ENCODE assay signal across 12 cellular contexts in the genomic region with DNA sequence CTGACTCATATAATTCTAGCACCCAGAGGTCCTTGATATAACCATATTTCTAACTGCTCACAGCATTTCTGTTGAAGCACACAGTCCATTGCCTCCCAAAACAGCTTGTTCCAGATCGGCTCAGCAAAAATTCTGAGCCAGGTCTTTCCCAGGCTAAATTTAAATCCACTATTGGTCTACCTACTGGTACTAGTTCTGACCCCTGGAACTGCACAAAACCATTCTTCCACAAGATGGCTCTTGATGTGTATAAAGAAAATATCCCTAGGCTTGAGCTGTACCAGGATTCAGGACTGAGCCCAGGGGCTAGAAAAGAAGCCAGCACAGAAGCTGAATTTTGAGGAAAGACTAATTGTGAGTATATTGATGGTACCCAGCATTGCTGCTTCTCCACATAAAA.
DNase-seq lines count a peak whose midpoint lies in the region; ATAC-seq and TF ChIP-seq lines count a peak whose summit lies in the region.
"Had no signal": no experiment of that assay in that cellular context is flagged by ENCODE, and none has a peak within 500 bp of the region (broad histone marks: within the 10 kb centered on the region; RNA-seq: fewer than 3 reads in every experiment).

No MANE protein-coding gene starts in this region.

- POLR2A ChIA-PET in SK-N-SH (lab: Yijun Ruan, JAX), result no interaction called here

- no peak overlapping the region for H2AFZ ChIP-seq in SK-N-SH (ENCODE audit: low read depth)

- H3K27ac ChIP-seq in SK-N-SH (ENCODE audit: low read depth in 2 of 2, low read length in 1 of 2) (peak overlapping the region in 1 of 2 experiments; percentile 35; a peak in 1 of 4 replicates), psoas muscle (no peak overlapping the region)
- H3K27ac ChIP-seq: 22Rv1, neutrophil had no signal

- WGBS in SK-N-SH (ENCODE audit: low lambda C conversion rate), result 88% methylated on average over 1 of the region's 1 CpG
- 21 to 45% (median 26%) methylated on average over 1 of the region's 1 CpG for WGBS in psoas muscle, 3 donors

- H3F3A ChIP-seq in SK-N-SH (replicated peaks; ENCODE audit: insufficient read depth), result no peaks in the 10 kb centered on the region

- peak; percentile 49 for TF ChIP-seq RAD21 in SK-N-SH (IDR thresholded peaks at IDR 0.05; ENCODE audit: low read length)

- no peaks in the 10 kb centered on the region for H3K27me3 ChIP-seq in SK-N-SH (ENCODE audit: insufficient read depth)
- H3K27me3 ChIP-seq in psoas muscle (ENCODE audit: insufficient read depth in 3 of 3, low read length in 2 of 3), result peaks cover 0 to 5% (median 0%) of the 10 kb centered on the region in 3 donors

- TF ChIP-seq EP300 in SK-N-SH (IDR thresholded peaks at IDR 0.05; ENCODE audit: borderline replicate concordance in 1 of 2, low read depth in 1 of 2, low read length in 1 of 2), result no peak

- H3K4me1 ChIP-seq in SK-N-SH (ENCODE audit: control insufficient read depth in 1 of 2, insufficient read depth in 2 of 2, low read depth in 1 of 2, low read length in 1 of 2) (peaks cover 12 to 26% of the 10 kb centered on the region in 2 experiments; a peak in 3 of 4 replicates), psoas muscle (peaks cover 4% of the 10 kb centered on the region)

- DNase-seq in DMS 273 (lab: John Stamatoyannopoulos, UW; ENCODE audit: unreplicated experiment) (peak; percentile 36), DMS 273 treated with DMSO at 0.1 percent for 48 hours (lab: John Stamatoyannopoulos, UW) (no peak), SK-N-SH (no peak), fibroblast of pulmonary artery (ENCODE audit: low read depth) (peak; percentile 56), psoas muscle (no peak), iPS-NIHi7 (ENCODE audit: extremely low spot score) (no peak), GDM1 (lab: John Stamatoyannopoulos, UW) (no peak)
- DNase-seq: activated gamma-delta T cell treated with Interleukin-2 at 50 U/mL for 16 hours, NCI-H2029 had no signal

- H3K36me3 ChIP-seq in SK-N-SH (replicated peaks in 1 of 2; ENCODE audit: control insufficient read depth in 1 of 2, insufficient read depth in 2 of 2, low read length in 1 of 2), result no peaks in the 10 kb centered on the region
- H3K36me3 ChIP-seq in psoas muscle (ENCODE audit: insufficient read depth in 1 of 2, low read depth in 1 of 2), result no peaks in the 10 kb centered on the region
- H3K36me3 ChIP-seq: neutrophil had no signal

- H3K9me3 ChIP-seq in SK-N-SH (peaks cover 4% of the 10 kb centered on the region; the same call in 1 of the 2 replicates), psoas muscle (peaks cover 14% of the 10 kb centered on the region)
- H3K9me3 ChIP-seq: neutrophil had no signal

- no peaks in the 10 kb centered on the region for H3K9me2 ChIP-seq in SK-N-SH

- peak; percentile 45; the same call in 1 of the 2 replicates for TF ChIP-seq CTCF in SK-N-SH (IDR thresholded peaks at IDR 0.05)
- TF ChIP-seq CTCF in fibroblast of pulmonary artery (IDR thresholded peaks at IDR 0.05; ENCODE audit: low read length, missing control alignments), result peak; percentile 42
- peak; percentile 35 for TF ChIP-seq CTCF in psoas muscle (IDR thresholded peaks at IDR 0.05)

- CTCF ChIA-PET in SK-N-SH (lab: Yijun Ruan, JAX), result interaction anchor here (1.1 to 4.9 kb wide), 10 partner anchors 9 to 160 kb away, joined by 3 to 31 read pairs (median 5); partner anchors contain the start of gene CEMIP

- H3K79me2 ChIP-seq in SK-N-SH (ENCODE audit: insufficient read depth), result no peaks in the 10 kb centered on the region

- H3K9ac ChIP-seq in SK-N-SH, result no peak overlapping the region

- no peaks in the 10 kb centered on the region for H4K20me1 ChIP-seq in SK-N-SH (ENCODE audit: insufficient read depth)

- ATAC-seq in psoas muscle (peak; percentile 39 to 61 (median 52)), GM19463 (IDR thresholded peaks at IDR 0.05; ENCODE audit: unreplicated experiment) (no peak)

- H3K4me2 ChIP-seq in SK-N-SH, result no peak overlapping the region

- H3K4me3 ChIP-seq in SK-N-SH (ENCODE audit: low read depth in 2 of 2, low read length in 1 of 2) (no peak overlapping the region), fibroblast of pulmonary artery (replicated peaks; ENCODE audit: low read depth, low read length) (no peak overlapping the region), psoas muscle (no peak overlapping the region)

- intact Hi-C loops in psoas muscle (cut with DNase I), result loop anchor here (5.0 kb wide), 1 partner anchor 158 kb away; the partner anchor contains the start of gene CEMIP (in 2 of the 2)

TF ChIP-seq in SK-N-SH, 30 proteins besides CTCF, POLR2A, EP300 and RAD21:
- no peak for TF ChIP-seq FOSL2 (IDR thresholded peaks at IDR 0.05; ENCODE audit: borderline replicate concordance, low read depth)
- peak; percentile 39 for TF ChIP-seq SMC3 (IDR thresholded peaks at IDR 0.05; ENCODE audit: low read depth, low read length)
TF ChIP-seq in SK-N-SH: peak in this region for 1.

Comparison
In these comparisons a context has a peak if more than half of its experiments do, and no peak if none do; other contexts are left out.
1. DNase-seq: peak in DMS 273 (single experiment) and fibroblast of pulmonary artery (single experiment); none in DMS 273 treated with DMSO at 0.1 percent for 48 hours (single experiment), SK-N-SH (single experiment), psoas muscle (0 of 2), iPS-NIHi7 (single experiment) and GDM1 (single experiment).
2. Peak in every context shown above with its lines, with median percentiles within 50 percentile points of each other: CTCF ChIP-seq.